18 cellular contexts compared by ENCODE assay signal in the genomic region with DNA sequence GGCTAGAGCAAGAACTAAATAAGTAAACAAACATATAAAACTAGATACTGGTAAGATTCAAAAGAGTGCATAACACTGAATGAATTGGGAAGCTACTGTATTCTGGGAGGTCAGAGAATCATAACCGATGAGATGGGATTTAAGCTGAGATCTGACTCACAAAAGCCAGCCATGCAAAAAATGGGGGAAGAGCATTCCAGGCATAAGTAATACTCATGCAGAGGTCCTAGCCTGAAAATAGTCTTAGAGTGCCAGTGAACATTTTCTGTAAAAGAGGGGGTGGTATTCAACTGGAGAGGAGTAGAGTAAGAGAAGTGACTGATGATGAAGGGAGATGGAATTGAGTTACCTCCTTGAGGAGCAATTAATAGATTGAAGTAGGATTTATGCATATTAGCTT.
A peak's percentile ranks its signal among the peaks of the same experiment; 100 is the strongest.
DNase-seq lines count a peak whose midpoint lies in the region; ATAC-seq and TF ChIP-seq lines count a peak whose summit lies in the region.
"Had no signal": no experiment of that assay in that cellular context is flagged by ENCODE, and none has a peak within 500 bp of the region (broad histone marks: within the 10 kb centered on the region; RNA-seq: fewer than 3 reads in every experiment).

No MANE protein-coding gene starts in this region.

- H3K9me3 ChIP-seq in smooth muscle cell (replicated peaks; ENCODE audit: low read depth) = no peaks in the 10 kb centered on the region
- H3K9me3 ChIP-seq in MM.1S (replicated peaks; ENCODE audit: insufficient read depth, low read length) = no peaks in the 10 kb centered on the region
- H3K9me3 ChIP-seq: HAP-1, SJSA1 had no signal

- no peak for ATAC-seq in GM18519 (IDR thresholded peaks at IDR 0.05; ENCODE audit: low FRiP score, unreplicated experiment)
- ATAC-seq: Right ventricle myocardium inferior had no signal

- H3K27ac ChIP-seq in smooth muscle cell (ENCODE audit: low read depth) = no peak overlapping the region
- no peak overlapping the region for H3K27ac ChIP-seq in MM.1S (ENCODE audit: low read length)
- H3K27ac ChIP-seq: BLaER1 treated with 17β-estradiol and CSF1 and Interleukin-3, amounts not matched to agents 10 nM and 100 nM; GM23248; SJSA1 had no signal

- no peak overlapping the region for H2AFZ ChIP-seq in smooth muscle cell (ENCODE audit: low read depth)
- no peak overlapping the region for H2AFZ ChIP-seq in MM.1S (ENCODE audit: low read length)
- H2AFZ ChIP-seq: GM23248 had no signal

- H3K9ac ChIP-seq in smooth muscle cell (ENCODE audit: low read depth) (no peak overlapping the region), MM.1S (ENCODE audit: low read length) (no peak overlapping the region)
- H3K9ac ChIP-seq: BLaER1 treated with 17β-estradiol and CSF1 and Interleukin-3, amounts not matched to agents 10 nM and 100 nM; GM23248 had no signal

- DNase-seq in NCI-H748 (lab: John Stamatoyannopoulos, UW; ENCODE audit: unreplicated experiment) (peak; percentile 10), NCI-H748 treated with DMSO at 0.1 percent for 48 hours (lab: John Stamatoyannopoulos, UW) (no peak), choroid plexus epithelial cell (ENCODE audit: low read depth) (peak; percentile 56), kidney glomerular epithelial cell (lab: John Stamatoyannopoulos, UW) (peak; percentile 13), smooth muscle cell (lab: John Stamatoyannopoulos, UW; ENCODE audit: unreplicated experiment) (no peak), foreskin melanocyte (no peak), MM.1S (no peak)
- DNase-seq: 8988T; CD4-positive, alpha-beta memory T cell; DMS 273 treated with DMSO at 0.1 percent for 48 hours; DMS79 treated with DMSO at 0.1 percent for 48 hours; GM23248; NCI-H1694 had no signal

- H3K36me3 ChIP-seq in smooth muscle cell (ENCODE audit: low read depth) (no peaks in the 10 kb centered on the region), MM.1S (replicated peaks; ENCODE audit: insufficient read depth, low read length) (no peaks in the 10 kb centered on the region)
- H3K36me3 ChIP-seq: BLaER1 treated with 17β-estradiol and CSF1 and Interleukin-3, amounts not matched to agents 10 nM and 100 nM; HAP-1; SJSA1 had no signal

- H3K4me3 ChIP-seq in choroid plexus epithelial cell (ENCODE audit: low read depth, low read length) (no peak overlapping the region), smooth muscle cell (no peak overlapping the region), MM.1S (ENCODE audit: low read length) (no peak overlapping the region)
- H3K4me3 ChIP-seq: BLaER1 treated with 17β-estradiol and CSF1 and Interleukin-3, amounts not matched to agents 10 nM and 100 nM; GM23248; HAP-1; SJSA1 had no signal

- no peaks in the 10 kb centered on the region for H3F3A ChIP-seq in smooth muscle cell (ENCODE audit: low read depth)
- no peaks in the 10 kb centered on the region for H3F3A ChIP-seq in MM.1S (ENCODE audit: insufficient read depth, low read length)

- no peak for TF ChIP-seq CTCF in choroid plexus epithelial cell (conservative IDR thresholded peaks at IDR 0.05; ENCODE audit: low read depth, low read length)
- no peak for TF ChIP-seq CTCF in smooth muscle cell (IDR thresholded peaks at IDR 0.05; ENCODE audit: borderline replicate concordance, insufficient read depth, poor library complexity, severe bottlenecking)
- no peak for TF ChIP-seq CTCF in MM.1S (IDR thresholded peaks at IDR 0.05; ENCODE audit: low read length)

- H3K4me2 ChIP-seq in smooth muscle cell = peak overlapping the region; percentile 30
- H3K4me2 ChIP-seq in MM.1S (ENCODE audit: low read depth, low read length) = no peak overlapping the region
- H3K4me2 ChIP-seq: BLaER1 treated with 17β-estradiol and CSF1 and Interleukin-3, amounts not matched to agents 10 nM and 100 nM had no signal

- H3K9me2 ChIP-seq in MM.1S (replicated peaks; ENCODE audit: insufficient read depth, low read length) = no peaks in the 10 kb centered on the region

- WGBS in smooth muscle cell (ENCODE audit: low lambda C conversion rate) = 28% methylated on average over 1 of the region's 1 CpG

- H3K79me2 ChIP-seq in smooth muscle cell (ENCODE audit: low read depth) (no peaks in the 10 kb centered on the region), MM.1S (ENCODE audit: low read length) (no peaks in the 10 kb centered on the region)

- H3K27me3 ChIP-seq in smooth muscle cell (ENCODE audit: low read depth) (no peaks in the 10 kb centered on the region), MM.1S (replicated peaks; ENCODE audit: insufficient read depth, low read length) (no peaks in the 10 kb centered on the region)
- H3K27me3 ChIP-seq: BLaER1 treated with 17β-estradiol and CSF1 and Interleukin-3, amounts not matched to agents 10 nM and 100 nM; SJSA1 had no signal

- H4K20me1 ChIP-seq in smooth muscle cell (ENCODE audit: low read depth) (no peaks in the 10 kb centered on the region), MM.1S (ENCODE audit: insufficient read depth, low read length) (no peaks in the 10 kb centered on the region)
- H4K20me1 ChIP-seq: BLaER1 treated with 17β-estradiol and CSF1 and Interleukin-3, amounts not matched to agents 10 nM and 100 nM had no signal

- H3K4me1 ChIP-seq in smooth muscle cell (ENCODE audit: low read depth) = no peaks in the 10 kb centered on the region
- H3K4me1 ChIP-seq in MM.1S (ENCODE audit: low read length) = no peaks in the 10 kb centered on the region
- H3K4me1 ChIP-seq: HAP-1, SJSA1 had no signal

Comparison
In these comparisons a context has a peak if more than half of its experiments do, and no peak if none do; other contexts are left out.
1. DNase-seq: peak in NCI-H748 (single experiment), choroid plexus epithelial cell (single experiment) and kidney glomerular epithelial cell (single experiment); none in NCI-H748 treated with DMSO at 0.1 percent for 48 hours (single experiment), smooth muscle cell (single experiment), foreskin melanocyte (single experiment) and MM.1S (single experiment).